In the genomic region with DNA sequence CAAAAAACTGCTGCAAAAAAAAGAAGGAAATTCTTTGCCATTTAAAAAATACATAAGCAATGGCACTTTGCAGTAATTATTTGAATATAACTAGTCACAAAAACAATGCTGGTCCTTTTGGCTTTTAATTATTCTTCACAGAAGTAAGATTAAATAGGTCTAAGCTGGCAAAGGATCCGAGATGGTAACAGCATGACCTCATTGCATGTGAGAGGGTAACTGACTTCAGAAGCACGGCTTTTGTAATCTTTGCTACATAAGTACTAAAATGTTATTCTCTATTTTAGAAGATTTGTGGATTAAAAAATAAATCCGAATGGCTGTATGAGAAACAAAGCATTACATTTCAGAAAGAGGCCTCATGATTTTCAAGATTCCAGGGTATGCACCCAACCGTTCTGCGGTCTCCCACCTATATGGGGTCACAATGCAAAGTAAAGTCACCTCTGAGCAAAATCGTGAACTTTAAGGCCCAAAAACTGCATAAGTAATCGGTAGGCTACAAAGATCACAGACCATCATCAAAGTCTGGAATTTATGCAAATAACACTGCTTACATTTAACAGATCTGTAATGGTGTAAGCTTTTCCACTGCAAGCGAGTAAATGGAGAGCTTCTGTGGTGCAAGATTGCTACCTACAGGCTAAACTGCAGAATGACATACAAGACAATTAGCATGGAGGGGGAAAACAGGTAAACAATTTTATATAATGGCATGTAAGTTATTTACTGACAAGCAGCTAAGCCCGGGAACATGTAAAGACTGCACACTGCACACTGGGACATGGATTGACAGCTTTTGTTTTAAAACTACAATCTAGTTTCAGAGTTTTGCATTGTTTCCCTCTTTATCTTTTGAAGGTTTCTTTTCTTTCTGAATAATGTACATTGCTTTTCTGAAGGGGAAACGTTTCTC, we compare ENCODE assay signal across 8 cellular contexts.
DNase-seq lines count a peak whose midpoint lies in the region; ATAC-seq lines count a peak whose summit lies in the region.

No MANE protein-coding gene starts in this region.

- no peaks in the 10 kb centered on the region for H3K36me3 Mint-ChIP-seq in activated T-helper 17 cell treated with anti-CD3 and anti-CD28 coated beads, Interleukin-2, amount 50 U/mL, for 72 hours (ENCODE audit: low read depth)

- no peak overlapping the region for H3K27ac Mint-ChIP-seq in activated T-helper 17 cell treated with anti-CD3 and anti-CD28 coated beads, Interleukin-2, amount 50 U/mL, for 72 hours

- H3K4me1 Mint-ChIP-seq in activated T-helper 17 cell treated with anti-CD3 and anti-CD28 coated beads, Interleukin-2, amount 50 U/mL, for 72 hours, result no peaks in the 10 kb centered on the region

- DNase-seq in NCI-H2081 (lab: John Stamatoyannopoulos, UW) (peak; percentile 19 to 59), NCI-H2081 treated with DMSO at 0.1 percent for 48 hours (lab: John Stamatoyannopoulos, UW) (no peak), NCI-H226 (peak; percentile 15), hippocampal formation (lab: John Stamatoyannopoulos, UW) (peak; percentile 1 to 71)
- DNase-seq in stimulated activated CD4-positive, alpha-beta T cell treated with anti-CD3 and anti-CD28 coated beads, TNF-alpha, amount 100 ng/mL, for 24 hours (ENCODE audit: low read depth in 3 of 3), result peak in 2 of 3 experiments; percentile 6 to 17

- H3K9me3 Mint-ChIP-seq in activated T-helper 17 cell treated with anti-CD3 and anti-CD28 coated beads, Interleukin-2, amount 50 U/mL, for 72 hours, result no peaks in the 10 kb centered on the region

- H3K4me3 Mint-ChIP-seq in activated T-helper 17 cell treated with anti-CD3 and anti-CD28 coated beads, Interleukin-2, amount 50 U/mL, for 72 hours, result no peak overlapping the region

- ATAC-seq in GM19043 (IDR thresholded peaks at IDR 0.05; ENCODE audit: low read depth, unreplicated experiment), result peak; percentile 95
- ATAC-seq in HG03103 (IDR thresholded peaks at IDR 0.05; ENCODE audit: low read depth, unreplicated experiment), result peak; percentile 97
- peak; percentile 71 for ATAC-seq in activated T-helper 17 cell treated with anti-CD3 and anti-CD28 coated beads, Interleukin-2, amount 50 U/mL, for 72 hours (replicated peaks)

- H3K27me3 Mint-ChIP-seq in activated T-helper 17 cell treated with anti-CD3 and anti-CD28 coated beads, Interleukin-2, amount 50 U/mL, for 72 hours, result peaks cover 5% of the 10 kb centered on the region
